Comparison of ENCODE assay signal across 10 cellular contexts in genomic region chr17:42310281-42311156, GRCh38. TPM values are rescaled to one million over a fixed set of nuclear protein-coding genes. Genes with fewer than 3 reads are reported as not detected.
A peak's percentile ranks its signal among the peaks of the same experiment; 100 is the strongest.
DNase-seq lines count a peak whose midpoint lies in the region; ATAC-seq and TF ChIP-seq lines count a peak whose summit lies in the region.
"Had no signal": no experiment of that assay in that cellular context is flagged by ENCODE, and none has a peak within 500 bp of the region (broad histone marks: within the 10 kb centered on the region; RNA-seq: fewer than 3 reads in every experiment).

No MANE protein-coding gene starts in this region.

- H3K27me3 Mint-ChIP-seq in memory B cell, result no peaks in the 10 kb centered on the region

- no peak overlapping the region for H3K4me3 Mint-ChIP-seq in memory B cell

- H3K9me3 ChIP-seq in heart left ventricle (no peaks in the 10 kb centered on the region), upper lobe of right lung (no peaks in the 10 kb centered on the region)

- H3K9me3 Mint-ChIP-seq in memory B cell, result no peaks in the 10 kb centered on the region

- H3K4me1 Mint-ChIP-seq in memory B cell, result peaks cover 23% of the 10 kb centered on the region

- WGBS in heart left ventricle, 4 donors, result 79 to 85% (median 81%) methylated on average over 20 of the region's 20 CpGs

- DNase-seq in heart left ventricle (no peak), left ventricle myocardium superior (no peak), amniotic epithelial cell (ENCODE audit: low read depth) (peak; percentile 45), memory B cell (ENCODE audit: low spot score in 2 of 2) (no peak), upper lobe of right lung (no peak)
- DNase-seq: occipital lobe, SHP77 treated with DMSO at 0.1 percent for 48 hours had no signal

- ATAC-seq in heart left ventricle (no peak), left ventricle myocardium superior (no peak), memory B cell (ENCODE audit: low read depth) (no peak), upper lobe of right lung (no peak), HG02678 (IDR thresholded peaks at IDR 0.05; ENCODE audit: unreplicated experiment) (no peak), HG02870 (IDR thresholded peaks at IDR 0.05; ENCODE audit: unreplicated experiment) (no peak), HG02938 (IDR thresholded peaks at IDR 0.05; ENCODE audit: unreplicated experiment) (no peak)

- no peaks in the 10 kb centered on the region for H3K27me3 ChIP-seq in heart left ventricle
- H3K27me3 ChIP-seq in upper lobe of right lung, result no peaks in the 10 kb centered on the region

- H3K27ac Mint-ChIP-seq in memory B cell, result peak overlapping the region; percentile 48

- H3K36me3 ChIP-seq in heart left ventricle (peaks cover 0 to 97% (median 67%) of the 10 kb centered on the region in 9 donors), upper lobe of right lung (peaks cover 73% of the 10 kb centered on the region)

- peaks cover 25% of the 10 kb centered on the region for H3K36me3 Mint-ChIP-seq in memory B cell

- TF ChIP-seq CTCF in heart left ventricle (IDR thresholded peaks at IDR 0.05), result no peak
- TF ChIP-seq CTCF in upper lobe of right lung (IDR thresholded peaks at IDR 0.05), result no peak

- H3K4me1 ChIP-seq in heart left ventricle (peaks cover 4 to 39% (median 24%) of the 10 kb centered on the region in 12 donors), upper lobe of right lung (peaks cover 28% of the 10 kb centered on the region)

- intact Hi-C loops in heart left ventricle (cut with DNase I) (loop anchor here in 2 of 10 donors (5.0 to 10.0 kb wide), 2 partner anchors 212 to 286 kb away; partner anchors contain the start of gene NKIRAS2 (in 1 of the 2)), left ventricle myocardium superior (cut with micrococcal nuclease) (no loop called here), upper lobe of right lung (cut with DNase I) (no loop called here)

- no peak for TF ChIP-seq POLR2A in heart left ventricle (IDR thresholded peaks at IDR 0.05)

- H3K4me3 ChIP-seq in heart left ventricle (no peak overlapping the region), upper lobe of right lung (no peak overlapping the region)

- H3K27ac ChIP-seq in heart left ventricle, result peak overlapping the region in 11 of 12 donors; percentile 62 to 92 (median 76)
- peak overlapping the region; percentile 42 for H3K27ac ChIP-seq in upper lobe of right lung

RNA-seq across cellular contexts. Expression of gene STAT5A, which starts 22.2 kb away (rescaled TPM):
- 10 to 100 TPM in 8 of 9 donors, 1 to 10 TPM in 1; 7.5 to 44.0 (median 15.7) TPM for total RNA-seq in heart left ventricle
- 1 to 10 TPM; 4.9 to 9.0 TPM for polyA plus RNA-seq in heart left ventricle
- 13.8 TPM for total RNA-seq in left ventricle myocardium superior
- total RNA-seq in upper lobe of right lung, result 42.0 TPM

RNA-seq across cellular contexts. Expression of gene STAT5B, which starts 34.3 kb away (rescaled TPM):
- 10 to 100 TPM; 26.1 to 51.9 (median 32.4) TPM for total RNA-seq in heart left ventricle
- 10 to 100 TPM; 13.0 to 20.3 TPM for polyA plus RNA-seq in heart left ventricle
- 33.4 TPM for total RNA-seq in left ventricle myocardium superior
- total RNA-seq in upper lobe of right lung, result 71.0 TPM
